ENCODE assay signal across 6 cellular contexts in the genomic region with DNA sequence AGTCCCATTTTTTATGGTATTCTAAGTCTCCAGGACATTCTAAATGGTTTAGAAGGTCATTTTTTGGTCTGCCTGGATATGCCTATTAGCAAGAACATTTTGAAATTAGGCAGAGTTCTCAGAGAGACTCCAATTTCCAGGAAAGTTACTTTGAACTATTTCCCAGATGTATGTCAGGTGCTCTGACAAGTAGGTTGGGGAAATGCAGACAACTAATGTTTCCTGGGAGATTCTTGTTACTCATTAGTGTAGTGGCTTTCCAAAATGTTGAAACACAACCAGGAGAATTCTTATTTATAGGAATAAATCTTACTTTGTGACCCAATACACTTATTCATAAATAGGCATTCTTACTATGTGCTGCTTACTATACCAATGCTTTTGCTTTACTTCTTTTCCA.
DNase-seq lines count a peak whose midpoint lies in the region; ATAC-seq and TF ChIP-seq lines count a peak whose summit lies in the region.
"Not testable (repeated sequence)": the region's sequence is repeated elsewhere in the genome, so short reads cannot be mapped to it uniquely, and the experiment has no call there.

No MANE protein-coding gene starts in this region.

- not testable (repeated sequence) for ATAC-seq in T-helper 17 cell; effector memory CD8-positive, alpha-beta T cell (replicated peaks); memory B cell (ENCODE audit: low read depth)

- not testable (repeated sequence) for H3K9me3 Mint-ChIP-seq in effector memory CD8-positive, alpha-beta T cell; memory B cell; progenitor cell of endocrine pancreas (ENCODE audit: low read depth)

- not testable (repeated sequence) for DNase-seq in T-helper 17 cell; effector memory CD8-positive, alpha-beta T cell; memory B cell (ENCODE audit: low spot score in 2 of 2); progenitor cell of endocrine pancreas (ENCODE audit: low spot score, unreplicated experiment)
- peak; percentile 45 for DNase-seq in amniotic epithelial cell (ENCODE audit: low read depth)
- peak; percentile 3 for DNase-seq in iris pigment epithelial cell (ENCODE audit: low read depth)

- TF ChIP-seq CTCF in progenitor cell of endocrine pancreas (IDR thresholded peaks at IDR 0.05; ENCODE audit: unreplicated experiment): not testable (repeated sequence)

- not testable (repeated sequence) for H3K36me3 Mint-ChIP-seq in T-helper 17 cell (ENCODE audit: low read depth); progenitor cell of endocrine pancreas (ENCODE audit: insufficient read depth)
- H3K36me3 Mint-ChIP-seq in effector memory CD8-positive, alpha-beta T cell (ENCODE audit: insufficient read depth): peaks cover 44% of the 10 kb centered on the region
- peaks cover 17% of the 10 kb centered on the region for H3K36me3 Mint-ChIP-seq in memory B cell

- peaks cover 16% of the 10 kb centered on the region for H3K4me1 Mint-ChIP-seq in T-helper 17 cell
- not testable (repeated sequence) for H3K4me1 Mint-ChIP-seq in effector memory CD8-positive, alpha-beta T cell (ENCODE audit: low read depth in 2 of 2); memory B cell; progenitor cell of endocrine pancreas (ENCODE audit: low read depth)

- H3K4me3 Mint-ChIP-seq in T-helper 17 cell; effector memory CD8-positive, alpha-beta T cell; memory B cell; progenitor cell of endocrine pancreas (ENCODE audit: low read depth): not testable (repeated sequence)

- H3K27me3 Mint-ChIP-seq in T-helper 17 cell; effector memory CD8-positive, alpha-beta T cell; memory B cell; progenitor cell of endocrine pancreas: not testable (repeated sequence)

- H3K9me3 ChIP-seq in T-helper 17 cell (ENCODE audit: control insufficient read depth, low read length, poor library complexity, severe bottlenecking): not testable (repeated sequence)

- H3K27ac Mint-ChIP-seq in T-helper 17 cell (peak overlapping the region; percentile 63), memory B cell (peak overlapping the region; percentile 16), progenitor cell of endocrine pancreas (peak overlapping the region; percentile 12)
- peak overlapping the region; percentile 30 to 41 for H3K27ac Mint-ChIP-seq in effector memory CD8-positive, alpha-beta T cell

Comparison
In these comparisons a context has a peak if more than half of its experiments do, and no peak if none do; other contexts are left out.
1. H3K27ac Mint-ChIP-seq: peak in every context shown above with its lines; median percentile 63 in T-helper 17 cell; 36 in effector memory CD8-positive, alpha-beta T cell; 16 in memory B cell; 12 in progenitor cell of endocrine pancreas.